Comparison of ENCODE assay signal across 29 cellular contexts in genomic region chr2:212854766-212855165, GRCh38.
"Had no signal": no experiment of that assay in that cellular context is flagged by ENCODE, and none has a peak within 500 bp of the region (broad histone marks: within the 10 kb centered on the region; RNA-seq: fewer than 3 reads in every experiment).

No MANE protein-coding gene starts in this region.

- H3K27me3 ChIP-seq: brain microvascular endothelial cell, gastrocnemius medialis, heart left ventricle had no signal

- H3K4me3 ChIP-seq: gastrocnemius medialis, heart left ventricle had no signal

- FAIRE-seq: colon had no signal

- H3K27ac ChIP-seq: brain microvascular endothelial cell, gastrocnemius medialis, heart left ventricle had no signal

- ATAC-seq: activated CD4-positive, alpha-beta T cell treated with anti-CD3 and anti-CD28 coated beads for 36 hours; activated CD8-positive, alpha-beta T cell treated with anti-CD3 and anti-CD28 coated beads for 36 hours; activated T-cell treated with anti-CD3 and anti-CD28 coated beads, Interleukin-2, amount 50 U/mL, for 4 hours; activated T-helper 17 cell treated with anti-CD3 and anti-CD28 coated beads, Interleukin-2, amount 50 U/mL, for 72 hours; effector memory CD8-positive, alpha-beta T cell; esophagus mucosa; gastrocnemius medialis; heart left ventricle had no signal

- H3K27me3 Mint-ChIP-seq: activated CD4-positive, alpha-beta T cell treated with anti-CD3 and anti-CD28 coated beads for 36 hours; activated CD4-positive, alpha-beta T cell treated with anti-CD3 and anti-CD28 coated beads, Interleukin-2, amount 10 ng/mL, durations not matched to agents 7 days and 5 days; activated CD8-positive, alpha-beta T cell treated with anti-CD3 and anti-CD28 coated beads for 36 hours; activated naive CD8-positive, alpha-beta T cell; activated T-helper 17 cell treated with anti-CD3 and anti-CD28 coated beads, Interleukin-2, amount 50 U/mL, for 72 hours; effector memory CD8-positive, alpha-beta T cell had no signal

- H3K36me3 ChIP-seq: brain microvascular endothelial cell, gastrocnemius medialis, heart left ventricle had no signal

- H3K9me3 Mint-ChIP-seq: activated CD8-positive, alpha-beta T cell treated with anti-CD3 and anti-CD28 coated beads for 36 hours had no signal

- H3K4me1 ChIP-seq: gastrocnemius medialis, heart left ventricle had no signal

- DNase-seq: activated CD4-positive, alpha-beta T cell treated with anti-CD3 and anti-CD28 coated beads for 36 hours; activated CD4-positive, alpha-beta T cell treated with anti-CD3 and anti-CD28 coated beads, Interleukin-2, amount 10 ng/mL, durations not matched to agents 7 days and 5 days; activated CD4-positive, alpha-beta T cell treated with anti-CD3 and anti-CD28 coated beads, Interleukin-2, amount 50 U/mL, for 48 hours; activated CD4-positive, CD25-positive, alpha-beta regulatory T cell; activated CD4-positive, CD25-positive, alpha-beta regulatory T cell treated with anti-CD3 and anti-CD28 coated beads, Interleukin-2, amount 50 U/mL, for 72 hours; activated CD8-positive, alpha-beta memory T cell treated with anti-CD3 and anti-CD28 coated beads for 24 hours; activated CD8-positive, alpha-beta T cell treated with anti-CD3 and anti-CD28 coated beads for 36 hours; activated effector memory CD4-positive, alpha-beta T cell treated with Interleukin-2 at 50 U/mL for 16 hours; activated gamma-delta T cell treated with Interleukin-2 at 50 U/mL for 16 hours; activated naive CD4-positive, alpha-beta T cell treated with anti-CD3 and anti-CD28 coated beads, Interleukin-2, amount 50 U/mL, for 16 hours; activated naive CD4-positive, alpha-beta T cell treated with Interleukin-2 at 50 U/mL for 16 hours; activated T-cell treated with anti-CD3 and anti-CD28 coated beads, Interleukin-2, amount 50 U/mL, for 4 hours; amniotic stem cell; anterior cingulate cortex; brain microvascular endothelial cell; caudate nucleus; cortex of kidney; dermis blood vessel endothelial cell; effector CD4-positive, alpha-beta T cell; effector memory CD8-positive, alpha-beta T cell; foreskin fibroblast; gastrocnemius medialis; glutamatergic neuron; heart left ventricle; T-helper 2 cell had no signal

- H3K9me3 ChIP-seq: gastrocnemius medialis, heart left ventricle had no signal

- H3K27ac Mint-ChIP-seq: activated CD4-positive, alpha-beta T cell treated with anti-CD3 and anti-CD28 coated beads for 36 hours; activated CD4-positive, alpha-beta T cell treated with anti-CD3 and anti-CD28 coated beads, Interleukin-2, amount 10 ng/mL, durations not matched to agents 7 days and 5 days; activated CD8-positive, alpha-beta T cell treated with anti-CD3 and anti-CD28 coated beads for 36 hours; activated naive CD8-positive, alpha-beta T cell; activated T-helper 17 cell treated with anti-CD3 and anti-CD28 coated beads, Interleukin-2, amount 50 U/mL, for 72 hours; effector memory CD8-positive, alpha-beta T cell had no signal

- H3K4me3 Mint-ChIP-seq: activated CD4-positive, alpha-beta T cell treated with anti-CD3 and anti-CD28 coated beads for 36 hours; activated CD4-positive, alpha-beta T cell treated with anti-CD3 and anti-CD28 coated beads, Interleukin-2, amount 10 ng/mL, durations not matched to agents 7 days and 5 days; activated CD8-positive, alpha-beta T cell treated with anti-CD3 and anti-CD28 coated beads for 36 hours; activated naive CD8-positive, alpha-beta T cell; activated T-cell treated with anti-CD3 and anti-CD28 coated beads, Interleukin-2, amount 50 U/mL, for 4 hours; activated T-helper 17 cell treated with anti-CD3 and anti-CD28 coated beads, Interleukin-2, amount 50 U/mL, for 72 hours; effector memory CD8-positive, alpha-beta T cell had no signal

- H3K4me1 Mint-ChIP-seq: activated CD4-positive, alpha-beta T cell treated with anti-CD3 and anti-CD28 coated beads, Interleukin-2, amount 10 ng/mL, durations not matched to agents 7 days and 5 days; activated T-helper 17 cell treated with anti-CD3 and anti-CD28 coated beads, Interleukin-2, amount 50 U/mL, for 72 hours had no signal
